ENCODE assay signal across 1 cellular context in genomic region chr22:41401781-41402648, GRCh38.
TF ChIP-seq lines count a peak whose summit lies in the region.

No MANE protein-coding gene starts in this region.

TF ChIP-seq in HepG2, 621 proteins besides CTCF, POLR2A, EP300 and RAD21 (continued from another document and continues in another):
- TF ChIP-seq ATF2 (CRISPR knock-in tag; IDR thresholded peaks at IDR 0.05), result no peak
- TF ChIP-seq ZNF552 (CRISPR knock-in tag; IDR thresholded peaks at IDR 0.05; ENCODE audit: borderline replicate concordance), result no peak
- no peak for TF ChIP-seq PHB2 (IDR thresholded peaks at IDR 0.05; ENCODE audit: partially characterized antibody)
- TF ChIP-seq, protein P1, sequence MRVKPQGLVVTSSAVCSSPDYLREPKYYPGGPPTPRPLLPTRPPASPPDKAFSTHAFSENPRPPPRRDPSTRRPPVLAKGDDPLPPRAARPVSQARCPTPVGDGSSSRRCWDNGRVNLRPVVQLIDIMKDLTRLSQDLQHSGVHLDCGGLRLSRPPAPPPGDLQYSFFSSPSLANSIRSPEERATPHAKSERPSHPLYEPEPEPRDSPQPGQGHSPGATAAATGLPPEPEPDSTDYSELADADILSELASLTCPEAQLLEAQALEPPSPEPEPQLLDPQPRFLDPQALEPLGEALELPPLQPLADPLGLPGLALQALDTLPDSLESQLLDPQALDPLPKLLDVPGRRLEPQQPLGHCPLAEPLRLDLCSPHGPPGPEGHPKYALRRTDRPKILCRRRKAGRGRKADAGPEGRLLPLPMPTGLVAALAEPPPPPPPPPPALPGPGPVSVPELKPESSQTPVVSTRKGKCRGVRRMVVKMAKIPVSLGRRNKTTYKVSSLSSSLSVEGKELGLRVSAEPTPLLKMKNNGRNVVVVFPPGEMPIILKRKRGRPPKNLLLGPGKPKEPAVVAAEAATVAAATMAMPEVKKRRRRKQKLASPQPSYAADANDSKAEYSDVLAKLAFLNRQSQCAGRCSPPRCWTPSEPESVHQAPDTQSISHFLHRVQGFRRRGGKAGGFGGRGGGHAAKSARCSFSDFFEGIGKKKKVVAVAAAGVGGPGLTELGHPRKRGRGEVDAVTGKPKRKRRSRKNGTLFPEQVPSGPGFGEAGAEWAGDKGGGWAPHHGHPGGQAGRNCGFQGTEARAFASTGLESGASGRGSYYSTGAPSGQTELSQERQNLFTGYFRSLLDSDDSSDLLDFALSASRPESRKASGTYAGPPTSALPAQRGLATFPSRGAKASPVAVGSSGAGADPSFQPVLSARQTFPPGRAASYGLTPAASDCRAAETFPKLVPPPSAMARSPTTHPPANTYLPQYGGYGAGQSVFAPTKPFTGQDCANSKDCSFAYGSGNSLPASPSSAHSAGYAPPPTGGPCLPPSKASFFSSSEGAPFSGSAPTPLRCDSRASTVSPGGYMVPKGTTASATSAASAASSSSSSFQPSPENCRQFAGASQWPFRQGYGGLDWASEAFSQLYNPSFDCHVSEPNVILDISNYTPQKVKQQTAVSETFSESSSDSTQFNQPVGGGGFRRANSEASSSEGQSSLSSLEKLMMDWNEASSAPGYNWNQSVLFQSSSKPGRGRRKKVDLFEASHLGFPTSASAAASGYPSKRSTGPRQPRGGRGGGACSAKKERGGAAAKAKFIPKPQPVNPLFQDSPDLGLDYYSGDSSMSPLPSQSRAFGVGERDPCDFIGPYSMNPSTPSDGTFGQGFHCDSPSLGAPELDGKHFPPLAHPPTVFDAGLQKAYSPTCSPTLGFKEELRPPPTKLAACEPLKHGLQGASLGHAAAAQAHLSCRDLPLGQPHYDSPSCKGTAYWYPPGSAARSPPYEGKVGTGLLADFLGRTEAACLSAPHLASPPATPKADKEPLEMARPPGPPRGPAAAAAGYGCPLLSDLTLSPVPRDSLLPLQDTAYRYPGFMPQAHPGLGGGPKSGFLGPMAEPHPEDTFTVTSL (CRISPR knock-in tag; IDR thresholded peaks at IDR 0.05; ENCODE audit: borderline replicate concordance), result no peak
- no peak for TF ChIP-seq ISL2 (CRISPR knock-in tag; IDR thresholded peaks at IDR 0.05)
- no peak for TF ChIP-seq NFKBIZ (CRISPR knock-in tag; IDR thresholded peaks at IDR 0.05)
- no peak for TF ChIP-seq ZNF777 (CRISPR knock-in tag; IDR thresholded peaks at IDR 0.05)
- TF ChIP-seq, protein P2, sequence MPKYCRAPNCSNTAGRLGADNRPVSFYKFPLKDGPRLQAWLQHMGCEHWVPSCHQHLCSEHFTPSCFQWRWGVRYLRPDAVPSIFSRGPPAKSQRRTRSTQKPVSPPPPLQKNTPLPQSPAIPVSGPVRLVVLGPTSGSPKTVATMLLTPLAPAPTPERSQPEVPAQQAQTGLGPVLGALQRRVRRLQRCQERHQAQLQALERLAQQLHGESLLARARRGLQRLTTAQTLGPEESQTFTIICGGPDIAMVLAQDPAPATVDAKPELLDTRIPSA (CRISPR knock-in tag; IDR thresholded peaks at IDR 0.05; ENCODE audit: borderline replicate concordance), result no peak
- TF ChIP-seq ARHGAP35 (CRISPR knock-in tag; IDR thresholded peaks at IDR 0.05; ENCODE audit: borderline replicate concordance), result no peak
- no peak for TF ChIP-seq LCORL (IDR thresholded peaks at IDR 0.05)
- TF ChIP-seq LCORL (CRISPR knock-in tag; IDR thresholded peaks at IDR 0.05), result peak; percentile 27; the same call in 1 of the 2 replicates
- TF ChIP-seq ZNF576 (CRISPR knock-in tag; IDR thresholded peaks at IDR 0.05), result no peak
- peak; percentile 38 for TF ChIP-seq SRSF1 (optimal IDR thresholded peaks at IDR 0.05; ENCODE audit: low read depth, low read length)
- TF ChIP-seq HDAC6 (IDR thresholded peaks at IDR 0.05; ENCODE audit: low read depth, low read length), result no peak
- no peak for TF ChIP-seq NPAS2 (CRISPR knock-in tag; IDR thresholded peaks at IDR 0.05; ENCODE audit: borderline replicate concordance)
- TF ChIP-seq HMGXB3 (CRISPR knock-in tag; IDR thresholded peaks at IDR 0.05; ENCODE audit: borderline replicate concordance), result no peak
- no peak for TF ChIP-seq ZNF275 (CRISPR knock-in tag; IDR thresholded peaks at IDR 0.05; ENCODE audit: borderline replicate concordance)
- no peak for TF ChIP-seq ZNF660 (CRISPR knock-in tag; IDR thresholded peaks at IDR 0.05; ENCODE audit: borderline replicate concordance, low read depth)
- no peak for TF ChIP-seq PAWR (CRISPR knock-in tag; IDR thresholded peaks at IDR 0.05; ENCODE audit: borderline replicate concordance)
- no peak for TF ChIP-seq HOXD1 (CRISPR knock-in tag; IDR thresholded peaks at IDR 0.05)
- TF ChIP-seq SNAI1 (CRISPR knock-in tag; IDR thresholded peaks at IDR 0.05; ENCODE audit: borderline replicate concordance), result no peak
- no peak for TF ChIP-seq ZFP36 (IDR thresholded peaks at IDR 0.05; ENCODE audit: borderline replicate concordance, low read depth, low read length, partially characterized antibody)
- no peak for TF ChIP-seq ZNF570 (CRISPR knock-in tag; IDR thresholded peaks at IDR 0.05; ENCODE audit: borderline replicate concordance)
- TF ChIP-seq, protein P3, sequence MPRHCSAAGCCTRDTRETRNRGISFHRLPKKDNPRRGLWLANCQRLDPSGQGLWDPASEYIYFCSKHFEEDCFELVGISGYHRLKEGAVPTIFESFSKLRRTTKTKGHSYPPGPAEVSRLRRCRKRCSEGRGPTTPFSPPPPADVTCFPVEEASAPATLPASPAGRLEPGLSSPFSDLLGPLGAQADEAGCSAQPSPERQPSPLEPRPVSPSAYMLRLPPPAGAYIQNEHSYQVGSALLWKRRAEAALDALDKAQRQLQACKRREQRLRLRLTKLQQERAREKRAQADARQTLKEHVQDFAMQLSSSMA (CRISPR knock-in tag; IDR thresholded peaks at IDR 0.05), result no peak
- TF ChIP-seq, protein P4, sequence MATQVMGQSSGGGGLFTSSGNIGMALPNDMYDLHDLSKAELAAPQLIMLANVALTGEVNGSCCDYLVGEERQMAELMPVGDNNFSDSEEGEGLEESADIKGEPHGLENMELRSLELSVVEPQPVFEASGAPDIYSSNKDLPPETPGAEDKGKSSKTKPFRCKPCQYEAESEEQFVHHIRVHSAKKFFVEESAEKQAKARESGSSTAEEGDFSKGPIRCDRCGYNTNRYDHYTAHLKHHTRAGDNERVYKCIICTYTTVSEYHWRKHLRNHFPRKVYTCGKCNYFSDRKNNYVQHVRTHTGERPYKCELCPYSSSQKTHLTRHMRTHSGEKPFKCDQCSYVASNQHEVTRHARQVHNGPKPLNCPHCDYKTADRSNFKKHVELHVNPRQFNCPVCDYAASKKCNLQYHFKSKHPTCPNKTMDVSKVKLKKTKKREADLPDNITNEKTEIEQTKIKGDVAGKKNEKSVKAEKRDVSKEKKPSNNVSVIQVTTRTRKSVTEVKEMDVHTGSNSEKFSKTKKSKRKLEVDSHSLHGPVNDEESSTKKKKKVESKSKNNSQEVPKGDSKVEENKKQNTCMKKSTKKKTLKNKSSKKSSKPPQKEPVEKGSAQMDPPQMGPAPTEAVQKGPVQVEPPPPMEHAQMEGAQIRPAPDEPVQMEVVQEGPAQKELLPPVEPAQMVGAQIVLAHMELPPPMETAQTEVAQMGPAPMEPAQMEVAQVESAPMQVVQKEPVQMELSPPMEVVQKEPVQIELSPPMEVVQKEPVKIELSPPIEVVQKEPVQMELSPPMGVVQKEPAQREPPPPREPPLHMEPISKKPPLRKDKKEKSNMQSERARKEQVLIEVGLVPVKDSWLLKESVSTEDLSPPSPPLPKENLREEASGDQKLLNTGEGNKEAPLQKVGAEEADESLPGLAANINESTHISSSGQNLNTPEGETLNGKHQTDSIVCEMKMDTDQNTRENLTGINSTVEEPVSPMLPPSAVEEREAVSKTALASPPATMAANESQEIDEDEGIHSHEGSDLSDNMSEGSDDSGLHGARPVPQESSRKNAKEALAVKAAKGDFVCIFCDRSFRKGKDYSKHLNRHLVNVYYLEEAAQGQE (IDR thresholded peaks at IDR 0.05; ENCODE audit: borderline replicate concordance in 1 of 2, low read depth in 1 of 2, low read length in 2 of 2), result no peak
- no peak for TF ChIP-seq NONO (IDR thresholded peaks at IDR 0.05)
- TF ChIP-seq NONO (CRISPR knock-in tag; conservative IDR thresholded peaks at IDR 0.05), result 0 out of 2 replicates have a peak, but pooled peaks have one; percentile 36
- TF ChIP-seq FOXC1 (CRISPR knock-in tag; IDR thresholded peaks at IDR 0.05; ENCODE audit: borderline replicate concordance), result no peak
- TF ChIP-seq, protein P5, sequence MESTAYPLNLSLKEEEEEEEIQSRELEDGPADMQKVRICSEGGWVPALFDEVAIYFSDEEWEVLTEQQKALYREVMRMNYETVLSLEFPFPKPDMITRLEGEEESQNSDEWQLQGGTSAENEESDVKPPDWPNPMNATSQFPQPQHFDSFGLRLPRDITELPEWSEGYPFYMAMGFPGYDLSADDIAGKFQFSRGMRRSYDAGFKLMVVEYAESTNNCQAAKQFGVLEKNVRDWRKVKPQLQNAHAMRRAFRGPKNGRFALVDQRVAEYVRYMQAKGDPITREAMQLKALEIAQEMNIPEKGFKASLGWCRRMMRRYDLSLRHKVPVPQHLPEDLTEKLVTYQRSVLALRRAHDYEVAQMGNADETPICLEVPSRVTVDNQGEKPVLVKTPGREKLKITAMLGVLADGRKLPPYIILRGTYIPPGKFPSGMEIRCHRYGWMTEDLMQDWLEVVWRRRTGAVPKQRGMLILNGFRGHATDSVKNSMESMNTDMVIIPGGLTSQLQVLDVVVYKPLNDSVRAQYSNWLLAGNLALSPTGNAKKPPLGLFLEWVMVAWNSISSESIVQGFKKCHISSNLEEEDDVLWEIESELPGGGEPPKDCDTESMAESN (CRISPR knock-in tag; conservative IDR thresholded peaks at IDR 0.05), result no peak; the same call in 1 of the 2 replicates
- no peak for TF ChIP-seq ZNF558 (CRISPR knock-in tag; IDR thresholded peaks at IDR 0.05; ENCODE audit: borderline replicate concordance)
- TF ChIP-seq ZNF331 (CRISPR knock-in tag; IDR thresholded peaks at IDR 0.05), result no peak
- TF ChIP-seq ZBTB1 (CRISPR knock-in tag; IDR thresholded peaks at IDR 0.05; ENCODE audit: borderline replicate concordance), result no peak
- no peak for TF ChIP-seq GABPA (IDR thresholded peaks at IDR 0.05; ENCODE audit: low read depth, low read length)
- no peak for TF ChIP-seq GABPA (CRISPR knock-in tag; IDR thresholded peaks at IDR 0.05; ENCODE audit: low read depth)
- no peak for TF ChIP-seq HNRNPH1 (optimal IDR thresholded peaks at IDR 0.05; ENCODE audit: low read depth, low read length)
- no peak for TF ChIP-seq PTBP1 (IDR thresholded peaks at IDR 0.05; ENCODE audit: low read depth, low read length, poor library complexity, severe bottlenecking)
